15 cellular contexts compared by ENCODE assay signal in the genomic region with DNA sequence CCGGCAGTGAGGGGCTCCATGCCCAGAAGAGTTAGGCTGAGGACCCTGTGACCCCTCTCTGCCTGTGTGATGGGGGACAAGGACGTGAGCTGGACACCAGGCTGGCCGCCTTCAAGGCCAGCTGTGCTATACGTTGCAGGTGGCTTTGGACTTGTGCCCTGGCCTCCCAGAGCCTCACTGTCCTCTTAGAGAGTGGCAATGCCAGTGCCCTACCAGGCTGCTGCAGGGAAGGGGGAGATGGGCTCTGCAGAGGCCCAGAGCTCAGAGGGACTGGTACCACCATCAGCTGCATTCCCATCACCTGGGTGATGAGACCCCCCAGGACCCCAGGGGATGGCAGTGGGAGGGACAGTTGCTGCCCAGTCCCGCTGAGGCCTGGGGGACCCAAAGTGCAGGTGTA.
"Had no signal": no experiment of that assay in that cellular context is flagged by ENCODE, and none has a peak within 500 bp of the region (broad histone marks: within the 10 kb centered on the region; RNA-seq: fewer than 3 reads in every experiment).

No MANE protein-coding gene starts in this region.

- H3K9me3 ChIP-seq: breast epithelium, gastroesophageal sphincter, psoas muscle, transverse colon had no signal

- H3K27me3 ChIP-seq: gastroesophageal sphincter, transverse colon had no signal

- H3K4me1 ChIP-seq: breast epithelium, gastroesophageal sphincter, psoas muscle, transverse colon had no signal

- H3K36me3 ChIP-seq: breast epithelium, gastroesophageal sphincter, transverse colon had no signal

- H3K4me3 ChIP-seq: breast epithelium, gastroesophageal sphincter, lung, psoas muscle, transverse colon had no signal

- ATAC-seq: gastroesophageal sphincter; naive thymus-derived CD4-positive, alpha-beta T cell; psoas muscle had no signal

- H3K27ac ChIP-seq: breast epithelium, gastroesophageal sphincter, psoas muscle, transverse colon had no signal

- DNase-seq: activated CD4-positive, alpha-beta T cell treated with anti-CD3 and anti-CD28 coated beads, Interleukin-2, amount 50 U/mL, for 1 hour; activated CD4-positive, CD25-positive, alpha-beta regulatory T cell; activated T-cell treated with anti-CD3 and anti-CD28 coated beads for 4 hours; anterior cingulate cortex; effector CD4-positive, alpha-beta T cell; kidney glomerular epithelial cell; naive thymus-derived CD4-positive, alpha-beta T cell; nucleus accumbens; SIG-M5; T-helper 2 cell; transverse colon had no signal
